In the genomic region with DNA sequence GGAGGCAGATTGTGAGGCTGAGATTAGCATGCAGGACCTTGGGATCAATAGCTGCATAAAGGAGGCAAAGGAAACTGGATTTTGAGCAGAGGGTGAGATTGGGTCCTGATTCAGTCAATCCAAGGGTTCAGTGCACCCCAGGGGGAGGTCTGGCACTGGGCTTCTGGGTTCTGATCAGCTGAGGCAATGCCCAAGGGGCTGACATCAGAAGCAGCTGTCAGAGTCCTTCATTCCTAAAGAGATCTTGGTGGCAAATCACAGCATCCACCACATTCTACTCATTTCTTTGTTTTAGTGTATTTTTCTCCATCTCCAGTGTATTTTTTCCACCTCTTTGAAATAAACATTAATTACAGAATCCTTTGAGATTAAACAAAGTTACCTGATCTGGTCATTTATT, we compare ENCODE assay signal across 35 cellular contexts. TPM values are rescaled to one million over a fixed set of nuclear protein-coding genes. Genes with fewer than 3 reads are reported as not detected.
"Had no signal": no experiment of that assay in that cellular context is flagged by ENCODE, and none has a peak within 500 bp of the region (broad histone marks: within the 10 kb centered on the region; RNA-seq: fewer than 3 reads in every experiment).

No MANE protein-coding gene starts in this region.

- DNase-seq: activated B cell treated with CpG ODN at 0.5 μM for 24 hours; activated CD4-positive, alpha-beta memory T cell treated with anti-CD3 and anti-CD28 coated beads for 36 hours; activated CD4-positive, alpha-beta T cell treated with anti-CD3 and anti-CD28 coated beads for 4 hours; activated CD4-positive, alpha-beta T cell treated with anti-CD3 and anti-CD28 coated beads, Interleukin-2, amount 10 ng/mL, durations not matched to agents 24 days and 14 days; activated CD4-positive, alpha-beta T cell treated with anti-CD3 and anti-CD28 coated beads, Interleukin-2, amount 50 U/mL, for 1 hour; activated CD4-positive, alpha-beta T cell treated with anti-CD3 and anti-CD28 coated beads, Interleukin-2, amount 50 U/mL, for 4 hours; activated CD4-positive, CD25-positive, alpha-beta regulatory T cell treated with anti-CD3 and anti-CD28 coated beads, Interleukin-2, amount 50 U/mL, for 72 hours; activated CD8-positive, alpha-beta memory T cell treated with anti-CD3 and anti-CD28 coated beads, Interleukin-2, amount 50 U/mL, for 4 hours; activated CD8-positive, alpha-beta T cell treated with anti-CD3 and anti-CD28 coated beads for 36 hours; activated effector memory CD4-positive, alpha-beta T cell treated with Interleukin-2 at 50 U/mL for 16 hours; activated gamma-delta T cell; activated naive CD4-positive, alpha-beta T cell treated with anti-CD3 and anti-CD28 coated beads, Interleukin-2, amount 10 ng/mL, durations not matched to agents 7 days and 5 days; activated naive CD4-positive, alpha-beta T cell treated with Interleukin-2 at 50 U/mL for 16 hours; activated naive CD8-positive, alpha-beta T cell treated with anti-CD3 and anti-CD28 coated beads, Interleukin-2, amount 10 ng/mL, durations not matched to agents 7 days and 5 days; activated naive CD8-positive, alpha-beta T cell treated with anti-CD3 and anti-CD28 coated beads, Interleukin-2, amount 50 U/mL, for 24 hours; activated T-cell treated with anti-CD3 and anti-CD28 coated beads for 4 hours; activated T-cell treated with anti-CD3 and anti-CD28 coated beads, Interleukin-2, amount 50 U/mL, for 1 hour; activated T-cell treated with anti-CD3 and anti-CD28 coated beads, Interleukin-2, amount 50 U/mL, for 4 hours; activated T-cell treated with anti-CD3 and anti-CD28 coated beads, Interleukin-2, amount 50 U/mL, for 72 hours; amygdala; anterior cingulate cortex; caudate nucleus; cerebellar nuclear complex; T-helper 1 cell; T-helper 2 cell; T-helper 9 cell had no signal

- H3K4me3 Mint-ChIP-seq: activated B cell treated with CpG ODN at 0.5 μM for 24 hours; activated CD4-positive, alpha-beta memory T cell treated with anti-CD3 and anti-CD28 coated beads for 36 hours; activated CD4-positive, alpha-beta T cell treated with anti-CD3 and anti-CD28 coated beads, Interleukin-2, amount 10 ng/mL, durations not matched to agents 24 days and 14 days; activated CD8-positive, alpha-beta T cell treated with anti-CD3 and anti-CD28 coated beads for 36 hours; activated naive CD4-positive, alpha-beta T cell treated with anti-CD3 and anti-CD28 coated beads, Interleukin-2, amount 10 ng/mL, durations not matched to agents 7 days and 5 days; activated naive CD4-positive, alpha-beta T cell treated with anti-CD3 and anti-CD28 coated beads, Interleukin-2, amount 50 U/mL, for 24 hours; activated naive CD8-positive, alpha-beta T cell; activated naive CD8-positive, alpha-beta T cell treated with anti-CD3 and anti-CD28 coated beads, Interleukin-2, amount 10 ng/mL, durations not matched to agents 7 days and 5 days; activated naive CD8-positive, alpha-beta T cell treated with anti-CD3 and anti-CD28 coated beads, Interleukin-2, amount 50 U/mL, for 24 hours; activated T-cell treated with anti-CD3 and anti-CD28 coated beads, Interleukin-2, amount 50 U/mL, for 4 hours; activated T-cell treated with anti-CD3 and anti-CD28 coated beads, Interleukin-2, amount 50 U/mL, for 72 hours; brain; central memory CD8-positive, alpha-beta T cell; T-helper 1 cell treated with Interleukin-12 subunit alpha and Interleukin-12 subunit beta and Interleukin-4 antibody, amounts not matched to agents 30 μg/mL and 1 μg/mL, for 36 hours; T-helper 2 cell treated with Interferon-gamma antibody and Interleukin-4, amounts not matched to agents 5 μg/mL and 100 μg/mL, for 36 hours had no signal

- ATAC-seq: activated CD8-positive, alpha-beta T cell treated with anti-CD3 and anti-CD28 coated beads for 36 hours; activated naive CD8-positive, alpha-beta T cell treated with anti-CD3 and anti-CD28 coated beads, Interleukin-2, amount 50 U/mL, for 24 hours; activated T-cell treated with anti-CD3 and anti-CD28 coated beads, Interleukin-2, amount 50 U/mL, for 4 hours; activated T-cell treated with anti-CD3 and anti-CD28 coated beads, Interleukin-2, amount 50 U/mL, for 72 hours had no signal

- H3K27ac Mint-ChIP-seq: activated B cell treated with CpG ODN at 0.5 μM for 24 hours; activated CD4-positive, alpha-beta memory T cell treated with anti-CD3 and anti-CD28 coated beads for 36 hours; activated CD4-positive, alpha-beta T cell treated with anti-CD3 and anti-CD28 coated beads, Interleukin-2, amount 10 ng/mL, durations not matched to agents 24 days and 14 days; activated CD8-positive, alpha-beta T cell treated with anti-CD3 and anti-CD28 coated beads for 36 hours; activated naive CD4-positive, alpha-beta T cell treated with anti-CD3 and anti-CD28 coated beads, Interleukin-2, amount 10 ng/mL, durations not matched to agents 7 days and 5 days; activated naive CD4-positive, alpha-beta T cell treated with anti-CD3 and anti-CD28 coated beads, Interleukin-2, amount 50 U/mL, for 24 hours; activated naive CD8-positive, alpha-beta T cell; activated naive CD8-positive, alpha-beta T cell treated with anti-CD3 and anti-CD28 coated beads, Interleukin-2, amount 10 ng/mL, durations not matched to agents 7 days and 5 days; activated naive CD8-positive, alpha-beta T cell treated with anti-CD3 and anti-CD28 coated beads, Interleukin-2, amount 50 U/mL, for 24 hours; activated T-cell treated with anti-CD3 and anti-CD28 coated beads, Interleukin-2, amount 50 U/mL, for 72 hours; activated T-helper 2 cell treated with anti-CD3 and anti-CD28 coated beads, Interferon-gamma antibody, Interleukin-2, Interleukin-4, amounts not matched to agents 10 μg/mL and 5 μg/mL and 100 μg/mL, durations not matched to agents 14 hours and 24 hours and 36 hours; brain; T-helper 1 cell treated with Interleukin-12 subunit alpha and Interleukin-12 subunit beta and Interleukin-4 antibody, amounts not matched to agents 30 μg/mL and 1 μg/mL, for 36 hours; T-helper 2 cell treated with Interferon-gamma antibody and Interleukin-4, amounts not matched to agents 5 μg/mL and 100 μg/mL, for 36 hours had no signal

- H3K9me3 Mint-ChIP-seq: activated B cell treated with CpG ODN at 0.5 μM for 24 hours; activated CD4-positive, alpha-beta memory T cell treated with anti-CD3 and anti-CD28 coated beads for 36 hours; activated CD4-positive, alpha-beta T cell treated with anti-CD3 and anti-CD28 coated beads, Interleukin-2, amount 10 ng/mL, durations not matched to agents 24 days and 14 days; activated CD8-positive, alpha-beta T cell treated with anti-CD3 and anti-CD28 coated beads for 36 hours; activated naive CD4-positive, alpha-beta T cell treated with anti-CD3 and anti-CD28 coated beads, Interleukin-2, amount 10 ng/mL, durations not matched to agents 7 days and 5 days; activated naive CD4-positive, alpha-beta T cell treated with anti-CD3 and anti-CD28 coated beads, Interleukin-2, amount 50 U/mL, for 24 hours; activated naive CD8-positive, alpha-beta T cell treated with anti-CD3 and anti-CD28 coated beads, Interleukin-2, amount 10 ng/mL, durations not matched to agents 7 days and 5 days; activated naive CD8-positive, alpha-beta T cell treated with anti-CD3 and anti-CD28 coated beads, Interleukin-2, amount 50 U/mL, for 24 hours; activated T-cell treated with anti-CD3 and anti-CD28 coated beads, Interleukin-2, amount 50 U/mL, for 4 hours; activated T-cell treated with anti-CD3 and anti-CD28 coated beads, Interleukin-2, amount 50 U/mL, for 72 hours; activated T-helper 2 cell treated with anti-CD3 and anti-CD28 coated beads, Interferon-gamma antibody, Interleukin-2, Interleukin-4, amounts not matched to agents 10 μg/mL and 5 μg/mL and 100 μg/mL, durations not matched to agents 14 hours and 24 hours and 36 hours; central memory CD8-positive, alpha-beta T cell; T-helper 1 cell treated with Interleukin-12 subunit alpha and Interleukin-12 subunit beta and Interleukin-4 antibody, amounts not matched to agents 30 μg/mL and 1 μg/mL, for 36 hours; T-helper 2 cell treated with Interferon-gamma antibody and Interleukin-4, amounts not matched to agents 5 μg/mL and 100 μg/mL, for 36 hours had no signal

- H3K36me3 Mint-ChIP-seq: activated CD4-positive, alpha-beta memory T cell treated with anti-CD3 and anti-CD28 coated beads for 36 hours; activated naive CD4-positive, alpha-beta T cell treated with anti-CD3 and anti-CD28 coated beads, Interleukin-2, amount 10 ng/mL, durations not matched to agents 7 days and 5 days; activated naive CD4-positive, alpha-beta T cell treated with anti-CD3 and anti-CD28 coated beads, Interleukin-2, amount 50 U/mL, for 24 hours; activated naive CD8-positive, alpha-beta T cell; activated naive CD8-positive, alpha-beta T cell treated with anti-CD3 and anti-CD28 coated beads, Interleukin-2, amount 10 ng/mL, durations not matched to agents 7 days and 5 days; brain had no signal

- H3K27me3 Mint-ChIP-seq: activated naive CD4-positive, alpha-beta T cell treated with anti-CD3 and anti-CD28 coated beads, Interleukin-2, amount 50 U/mL, for 24 hours had no signal

- H3K4me1 Mint-ChIP-seq: activated B cell treated with CpG ODN at 0.5 μM for 24 hours; activated CD4-positive, alpha-beta T cell treated with anti-CD3 and anti-CD28 coated beads, Interleukin-2, amount 10 ng/mL, durations not matched to agents 24 days and 14 days; activated naive CD4-positive, alpha-beta T cell treated with anti-CD3 and anti-CD28 coated beads, Interleukin-2, amount 10 ng/mL, durations not matched to agents 7 days and 5 days; activated naive CD4-positive, alpha-beta T cell treated with anti-CD3 and anti-CD28 coated beads, Interleukin-2, amount 50 U/mL, for 24 hours; activated naive CD8-positive, alpha-beta T cell treated with anti-CD3 and anti-CD28 coated beads, Interleukin-2, amount 10 ng/mL, durations not matched to agents 7 days and 5 days; activated naive CD8-positive, alpha-beta T cell treated with anti-CD3 and anti-CD28 coated beads, Interleukin-2, amount 50 U/mL, for 24 hours; central memory CD8-positive, alpha-beta T cell had no signal

RNA-seq across cellular contexts. Expression of gene LYPD5, which starts 5.4 kb away (rescaled TPM):
- total RNA-seq: ascending aorta, cardiac muscle cell had no signal

RNA-seq across cellular contexts. Expression of gene ZNF283, which starts 19.5 kb away (rescaled TPM):
- total RNA-seq: ascending aorta had no signal

RNA-seq across cellular contexts. Expression of gene KCNN4, which starts 26.9 kb away (rescaled TPM):
- polyA plus RNA-seq: cardiac muscle cell had no signal
